Comparison of ENCODE assay signal across 1 cellular context in genomic region chr3:53159415-53160135, GRCh38.
TF ChIP-seq lines count a peak whose summit lies in the region.

No MANE protein-coding gene starts in this region.

TF ChIP-seq in HepG2, 621 proteins besides CTCF, POLR2A, EP300 and RAD21 (continued from another document and continues in another):
- TF ChIP-seq ARID5B (CRISPR knock-in tag; IDR thresholded peaks at IDR 0.05): peak; percentile 25
- no peak for TF ChIP-seq AKNA (CRISPR knock-in tag; IDR thresholded peaks at IDR 0.05; ENCODE audit: borderline replicate concordance)
- TF ChIP-seq ARNT (IDR thresholded peaks at IDR 0.05): no peak
- TF ChIP-seq BORCS8-MEF2B (CRISPR knock-in tag; IDR thresholded peaks at IDR 0.05): no peak
- TF ChIP-seq ZNF124 (CRISPR knock-in tag; IDR thresholded peaks at IDR 0.05): no peak
- TF ChIP-seq CREB1 (IDR thresholded peaks at IDR 0.05): no peak
- TF ChIP-seq CREB1 (CRISPR knock-in tag; IDR thresholded peaks at IDR 0.05): no peak
- TF ChIP-seq, protein P1, sequence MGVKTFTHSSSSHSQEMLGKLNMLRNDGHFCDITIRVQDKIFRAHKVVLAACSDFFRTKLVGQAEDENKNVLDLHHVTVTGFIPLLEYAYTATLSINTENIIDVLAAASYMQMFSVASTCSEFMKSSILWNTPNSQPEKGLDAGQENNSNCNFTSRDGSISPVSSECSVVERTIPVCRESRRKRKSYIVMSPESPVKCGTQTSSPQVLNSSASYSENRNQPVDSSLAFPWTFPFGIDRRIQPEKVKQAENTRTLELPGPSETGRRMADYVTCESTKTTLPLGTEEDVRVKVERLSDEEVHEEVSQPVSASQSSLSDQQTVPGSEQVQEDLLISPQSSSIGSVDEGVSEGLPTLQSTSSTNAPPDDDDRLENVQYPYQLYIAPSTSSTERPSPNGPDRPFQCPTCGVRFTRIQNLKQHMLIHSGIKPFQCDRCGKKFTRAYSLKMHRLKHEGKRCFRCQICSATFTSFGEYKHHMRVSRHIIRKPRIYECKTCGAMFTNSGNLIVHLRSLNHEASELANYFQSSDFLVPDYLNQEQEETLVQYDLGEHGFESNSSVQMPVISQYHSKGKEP (CRISPR knock-in tag; IDR thresholded peaks at IDR 0.05): no peak
- TF ChIP-seq PAF1 (CRISPR knock-in tag; IDR thresholded peaks at IDR 0.05): no peak
- TF ChIP-seq, protein P2, sequence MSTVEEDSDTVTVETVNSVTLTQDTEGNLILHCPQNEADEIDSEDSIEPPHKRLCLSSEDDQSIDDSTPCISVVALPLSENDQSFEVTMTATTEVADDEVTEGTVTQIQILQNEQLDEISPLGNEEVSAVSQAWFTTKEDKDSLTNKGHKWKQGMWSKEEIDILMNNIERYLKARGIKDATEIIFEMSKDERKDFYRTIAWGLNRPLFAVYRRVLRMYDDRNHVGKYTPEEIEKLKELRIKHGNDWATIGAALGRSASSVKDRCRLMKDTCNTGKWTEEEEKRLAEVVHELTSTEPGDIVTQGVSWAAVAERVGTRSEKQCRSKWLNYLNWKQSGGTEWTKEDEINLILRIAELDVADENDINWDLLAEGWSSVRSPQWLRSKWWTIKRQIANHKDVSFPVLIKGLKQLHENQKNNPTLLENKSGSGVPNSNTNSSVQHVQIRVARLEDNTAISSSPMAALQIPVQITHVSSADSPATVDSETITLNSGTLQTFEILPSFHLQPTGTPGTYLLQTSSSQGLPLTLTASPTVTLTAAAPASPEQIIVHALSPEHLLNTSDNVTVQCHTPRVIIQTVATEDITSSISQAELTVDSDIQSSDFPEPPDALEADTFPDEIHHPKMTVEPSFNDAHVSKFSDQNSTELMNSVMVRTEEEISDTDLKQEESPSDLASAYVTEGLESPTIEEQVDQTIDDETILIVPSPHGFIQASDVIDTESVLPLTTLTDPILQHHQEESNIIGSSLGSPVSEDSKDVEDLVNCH (CRISPR knock-in tag; IDR thresholded peaks at IDR 0.05): no peak
- no peak for TF ChIP-seq ZNF567 (CRISPR knock-in tag; IDR thresholded peaks at IDR 0.05; ENCODE audit: borderline replicate concordance)
- TF ChIP-seq YY1 (IDR thresholded peaks at IDR 0.05; ENCODE audit: insufficient read depth, insufficient replicate concordance, low read depth, low read length): no peak
- TF ChIP-seq ELK4 (CRISPR knock-in tag; IDR thresholded peaks at IDR 0.05; ENCODE audit: borderline replicate concordance): no peak
- peak; percentile 27; the same call in 1 of the 2 replicates for TF ChIP-seq KDM2A (CRISPR knock-in tag; IDR thresholded peaks at IDR 0.05; ENCODE audit: borderline replicate concordance, low read depth)
- no peak for TF ChIP-seq MAFK (conservative IDR thresholded peaks at IDR 0.05 in 1 of 2, IDR thresholded peaks at IDR 0.05 in 1 of 2; ENCODE audit: low read length in 2 of 2)
- TF ChIP-seq, protein P3, sequence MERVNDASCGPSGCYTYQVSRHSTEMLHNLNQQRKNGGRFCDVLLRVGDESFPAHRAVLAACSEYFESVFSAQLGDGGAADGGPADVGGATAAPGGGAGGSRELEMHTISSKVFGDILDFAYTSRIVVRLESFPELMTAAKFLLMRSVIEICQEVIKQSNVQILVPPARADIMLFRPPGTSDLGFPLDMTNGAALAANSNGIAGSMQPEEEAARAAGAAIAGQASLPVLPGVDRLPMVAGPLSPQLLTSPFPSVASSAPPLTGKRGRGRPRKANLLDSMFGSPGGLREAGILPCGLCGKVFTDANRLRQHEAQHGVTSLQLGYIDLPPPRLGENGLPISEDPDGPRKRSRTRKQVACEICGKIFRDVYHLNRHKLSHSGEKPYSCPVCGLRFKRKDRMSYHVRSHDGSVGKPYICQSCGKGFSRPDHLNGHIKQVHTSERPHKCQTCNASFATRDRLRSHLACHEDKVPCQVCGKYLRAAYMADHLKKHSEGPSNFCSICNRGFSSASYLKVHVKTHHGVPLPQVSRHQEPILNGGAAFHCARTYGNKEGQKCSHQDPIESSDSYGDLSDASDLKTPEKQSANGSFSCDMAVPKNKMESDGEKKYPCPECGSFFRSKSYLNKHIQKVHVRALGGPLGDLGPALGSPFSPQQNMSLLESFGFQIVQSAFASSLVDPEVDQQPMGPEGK (CRISPR knock-in tag; IDR thresholded peaks at IDR 0.05): 0 out of 2 replicates have a peak, but pooled peaks have one; percentile 41
- no peak for TF ChIP-seq ZNF333 (CRISPR knock-in tag; IDR thresholded peaks at IDR 0.05; ENCODE audit: borderline replicate concordance)
- TF ChIP-seq ZNF143 (CRISPR knock-in tag; IDR thresholded peaks at IDR 0.05): no peak; the same call in 1 of the 2 replicates
- no peak for TF ChIP-seq ZNF547 (CRISPR knock-in tag; IDR thresholded peaks at IDR 0.05)
- peak; percentile 13; the same call in 1 of the 2 replicates for TF ChIP-seq ZFY (CRISPR knock-in tag; IDR thresholded peaks at IDR 0.05)
- no peak for TF ChIP-seq ZNF790 (CRISPR knock-in tag; IDR thresholded peaks at IDR 0.05; ENCODE audit: borderline replicate concordance)
- no peak for TF ChIP-seq ZNF44 (CRISPR knock-in tag; IDR thresholded peaks at IDR 0.05)
- no peak for TF ChIP-seq SCMH1 (CRISPR knock-in tag; IDR thresholded peaks at IDR 0.05; ENCODE audit: borderline replicate concordance)
- TF ChIP-seq RARA (CRISPR knock-in tag; IDR thresholded peaks at IDR 0.05): peak; percentile 68
- no peak for TF ChIP-seq ZNF407 (CRISPR knock-in tag; IDR thresholded peaks at IDR 0.05; ENCODE audit: not compliant biosample characterization)
- TF ChIP-seq ZNF607 (CRISPR knock-in tag; IDR thresholded peaks at IDR 0.05; ENCODE audit: borderline replicate concordance): no peak
- TF ChIP-seq ZBTB38 (CRISPR knock-in tag; IDR thresholded peaks at IDR 0.05): peak; percentile 11; the same call in 1 of the 2 replicates
- TF ChIP-seq ATF1 (CRISPR knock-in tag; IDR thresholded peaks at IDR 0.05): no peak
- TF ChIP-seq DDIT3 (CRISPR knock-in tag; IDR thresholded peaks at IDR 0.05): no peak
- TF ChIP-seq POLR2AphosphoS5 (IDR thresholded peaks at IDR 0.05; ENCODE audit: low read depth, low read length): peak; percentile 65; the same call in 1 of the 2 replicates
- no peak for TF ChIP-seq ZNF670 (CRISPR knock-in tag; IDR thresholded peaks at IDR 0.05; ENCODE audit: borderline replicate concordance)
